Comparison of ENCODE assay signal across 16 cellular contexts in genomic region chr20:51622004-51622874, GRCh38.
DNase-seq lines count a peak whose midpoint lies in the region; ATAC-seq and TF ChIP-seq lines count a peak whose summit lies in the region.
"Had no signal": no experiment of that assay in that cellular context is flagged by ENCODE, and none has a peak within 500 bp of the region (broad histone marks: within the 10 kb centered on the region; RNA-seq: fewer than 3 reads in every experiment).

No MANE protein-coding gene starts in this region.

- 0 out of 2 replicates have a peak overlapping the region, but pooled peaks have one; percentile 4 for H2AFZ ChIP-seq in PC-3 (ENCODE audit: low read length)
- no peak overlapping the region for H2AFZ ChIP-seq in osteoblast (ENCODE audit: low read length)

- in situ Hi-C loops in GM13977 (cut with MboI; ENCODE audit: low pct_unique_long_range_greater_than_20kb, low sequenced_read_pairs, unreplicated experiment) = no loop called here

- TF ChIP-seq CTCF in PC-3 (conservative IDR thresholded peaks at IDR 0.05; ENCODE audit: low read depth, low read length) (no peak), osteoblast (IDR thresholded peaks at IDR 0.05; ENCODE audit: extremely low read depth, low read depth, low read length) (no peak), GM13977 (IDR thresholded peaks at IDR 0.05; ENCODE audit: extremely low read depth, insufficient read depth, missing control alignments) (no peak)

- H3K9me3 ChIP-seq in PC-3 (ENCODE audit: low read length) = no peaks in the 10 kb centered on the region
- H3K9me3 ChIP-seq in osteoblast (ENCODE audit: low read depth, low read length) = no peaks in the 10 kb centered on the region

- intact Hi-C loops in PC-3 (cut with micrococcal nuclease) = loop anchor here (1.0 to 5.0 kb wide), 3 partner anchors 60 to 640 kb away; no protein-coding TSS in a partner anchor

- no peaks in the 10 kb centered on the region for H3K9me2 ChIP-seq in PC-3 (replicated peaks; ENCODE audit: low read length)

- H3K27ac ChIP-seq in PC-3 (ENCODE audit: low read length) (peak overlapping the region; percentile 91), osteoblast (ENCODE audit: low read depth, low read length) (no peak overlapping the region)

- H3K79me2 ChIP-seq in PC-3 (ENCODE audit: low read length) (no peaks in the 10 kb centered on the region), osteoblast (ENCODE audit: insufficient read depth, low read length) (no peaks in the 10 kb centered on the region)

- peak overlapping the region; percentile 64 for H3K9ac ChIP-seq in PC-3 (ENCODE audit: low read length)

- H3K4me1 ChIP-seq in PC-3 (ENCODE audit: insufficient read depth, low read length) (peaks cover 23% of the 10 kb centered on the region), osteoblast (ENCODE audit: insufficient read depth, low read length) (no peaks in the 10 kb centered on the region)

- no TSS peak for BruUV-seq in PC-3 (replicated peaks; lab: Mats Ljungman, UMichigan)

- H3K4me1 Mint-ChIP-seq in T-helper 2 cell treated with Interferon-gamma antibody and Interleukin-4, amounts not matched to agents 5 μg/mL and 100 μg/mL, for 36 hours (ENCODE audit: low read depth) = no peaks in the 10 kb centered on the region
- H3K4me1 Mint-ChIP-seq: B cell had no signal

- no peaks in the 10 kb centered on the region for H3K9me3 Mint-ChIP-seq in T-helper 2 cell treated with Interferon-gamma antibody and Interleukin-4, amounts not matched to agents 5 μg/mL and 100 μg/mL, for 36 hours
- H3K9me3 Mint-ChIP-seq: CD4-positive, alpha-beta T cell had no signal

- H3K36me3 Mint-ChIP-seq in T-helper 2 cell treated with Interferon-gamma antibody and Interleukin-4, amounts not matched to agents 5 μg/mL and 100 μg/mL, for 36 hours (ENCODE audit: low read depth) = no peaks in the 10 kb centered on the region

- H3K4me3 Mint-ChIP-seq in T-helper 2 cell treated with Interferon-gamma antibody and Interleukin-4, amounts not matched to agents 5 μg/mL and 100 μg/mL, for 36 hours = no peak overlapping the region
- H3K4me3 Mint-ChIP-seq: B cell; CD4-positive, alpha-beta T cell had no signal

- POLR2A ChIA-PET in PC-3 (lab: Charles Lee; ENCODE audit: unreplicated experiment) = interaction anchor here (0.6 to 1.1 kb wide), 2 partner anchors 21 to 59 kb away, joined by 3 to 4 read pairs; no protein-coding TSS in a partner anchor

- H3K4me3 ChIP-seq in PC-3 (ENCODE audit: low read length) (no peak overlapping the region), osteoblast (ENCODE audit: insufficient read depth, low read length) (no peak overlapping the region)

- peak; percentile 92 for ATAC-seq in PC-3

- H3K4me2 ChIP-seq in PC-3 (ENCODE audit: low read length) (peak overlapping the region; percentile 44), osteoblast (ENCODE audit: insufficient read depth, low read length) (no peak overlapping the region)

- no peaks in the 10 kb centered on the region for H4K20me1 ChIP-seq in PC-3 (ENCODE audit: low read length)
- H4K20me1 ChIP-seq in osteoblast (ENCODE audit: insufficient read depth, low read length) = no peaks in the 10 kb centered on the region

- H3F3A ChIP-seq in PC-3 (ENCODE audit: low read length, unreplicated experiment) = no peaks in the 10 kb centered on the region

- CTCF ChIA-PET in PC-3 (lab: Charles Lee) = interaction anchor here (0.5 to 0.8 kb wide), 4 partner anchors 79 to 634 kb away, joined by 3 to 12 read pairs (median 4); no protein-coding TSS in a partner anchor

- H3K27me3 Mint-ChIP-seq in T-helper 2 cell treated with Interferon-gamma antibody and Interleukin-4, amounts not matched to agents 5 μg/mL and 100 μg/mL, for 36 hours (ENCODE audit: low read depth) = no peaks in the 10 kb centered on the region
- H3K27me3 Mint-ChIP-seq: CD4-positive, alpha-beta T cell had no signal

- H3K36me3 ChIP-seq in PC-3 (ENCODE audit: low read depth, low read length) (0 out of 2 replicates have a peak, but pooled peaks cover 6% of the 10 kb centered on the region), osteoblast (ENCODE audit: insufficient read depth, low read length) (no peaks in the 10 kb centered on the region)

- H3K27me3 ChIP-seq in PC-3 (ENCODE audit: low read length) = no peaks in the 10 kb centered on the region
- no peaks in the 10 kb centered on the region for H3K27me3 ChIP-seq in osteoblast (ENCODE audit: insufficient read depth, low read length)

- DNase-seq in EL (peak; percentile 14), PC-3 (peak; percentile 95), cerebellar nuclear complex (lab: John Stamatoyannopoulos, UW) (peak; percentile 68 to 89), osteoblast (ENCODE audit: insufficient read length, low spot score, missing footprints) (peak; percentile 51), GM13977 (ENCODE audit: low spot score) (no peak)
- no peak for DNase-seq in T-helper 2 cell treated with Interferon-gamma antibody and Interleukin-4, amounts not matched to agents 5 μg/mL and 100 μg/mL, for 36 hours (ENCODE audit: low spot score)
- no peak for DNase-seq in central memory CD4-positive, alpha-beta T cell
- DNase-seq: CD4-positive, alpha-beta T cell; DMS79 treated with DMSO at 0.1 percent for 48 hours; HCEC 1CT; MV-4-11; NCI-H1436; NCI-H2081; NCI-H526; OCI-M1 had no signal

- H3K27ac Mint-ChIP-seq in T-helper 2 cell treated with Interferon-gamma antibody and Interleukin-4, amounts not matched to agents 5 μg/mL and 100 μg/mL, for 36 hours = no peak overlapping the region
- H3K27ac Mint-ChIP-seq: B cell; CD4-positive, alpha-beta T cell had no signal

Comparison
In these comparisons a context has a peak if more than half of its experiments do, and no peak if none do; other contexts are left out.
1. DNase-seq: peak in EL (single experiment), PC-3 (single experiment), cerebellar nuclear complex (2 of 2) and osteoblast (single experiment); none in GM13977 (single experiment), T-helper 2 cell treated with Interferon-gamma antibody and Interleukin-4, amounts not matched to agents 5 μg/mL and 100 μg/mL, for 36 hours (single experiment) and central memory CD4-positive, alpha-beta T cell (single experiment).